ENCODE assay signal across 2 cellular contexts in the genomic region with DNA sequence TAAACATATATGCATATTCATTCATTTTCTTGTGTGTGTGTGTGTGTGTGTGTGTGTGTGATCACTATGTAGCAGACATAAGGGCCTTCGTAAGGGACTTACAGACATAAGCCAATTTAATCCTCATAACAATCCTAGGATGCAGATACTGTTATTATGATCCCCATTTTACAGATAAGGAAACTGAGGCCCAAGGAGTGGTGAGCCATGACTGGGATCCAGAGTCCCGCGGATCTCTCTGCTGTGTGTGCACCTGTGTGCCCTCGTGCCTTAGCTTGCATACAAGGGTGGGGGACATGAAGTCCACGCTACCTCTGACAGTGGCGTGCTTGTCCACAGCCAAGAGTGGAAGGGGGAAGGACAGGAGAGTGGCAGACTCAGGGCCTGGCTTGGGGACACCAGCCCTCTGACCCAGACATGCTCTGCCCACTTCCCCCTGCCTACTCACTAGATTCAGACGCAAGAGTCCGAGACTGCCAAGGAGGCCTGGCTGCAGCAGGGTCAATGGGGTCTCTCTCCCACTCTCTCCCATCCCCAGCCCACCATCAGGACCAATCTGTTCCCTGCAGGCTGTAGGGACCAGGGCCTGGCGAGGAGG.
A peak's percentile ranks its signal among the peaks of the same experiment; 100 is the strongest.
TF ChIP-seq lines count a peak whose summit lies in the region.

No MANE protein-coding gene starts in this region.

TF ChIP-seq in K562, 482 proteins besides CTCF, POLR2A, EP300 and RAD21:
- TF ChIP-seq DDX20 (tag; IDR thresholded peaks at IDR 0.05; ENCODE audit: low read depth) (no peak), MAZ (CRISPR knock-in tag; conservative IDR thresholded peaks at IDR 0.05 in 1 of 2, IDR thresholded peaks at IDR 0.05 in 1 of 2) (no peak), POU5F1 (IDR thresholded peaks at IDR 0.05; ENCODE audit: borderline replicate concordance, low read depth, low read length, partially characterized antibody) (no peak), TGIF2 (CRISPR knock-in tag; IDR thresholded peaks at IDR 0.05) (no peak), RBM25 (IDR thresholded peaks at IDR 0.05; ENCODE audit: low read depth, low read length, severe bottlenecking) (peak; percentile 74)
TF ChIP-seq in K562: peak in this region for 1.

TF ChIP-seq in H1, 55 proteins besides CTCF, POLR2A, EP300 and RAD21:
- no peak for TF ChIP-seq GABPA (IDR thresholded peaks at IDR 0.05; ENCODE audit: borderline replicate concordance, insufficient read depth, low read length)
- no peak for TF ChIP-seq NRF1 (IDR thresholded peaks at IDR 0.05; ENCODE audit: low read depth, low read length)
- TF ChIP-seq YY1 (IDR thresholded peaks at IDR 0.05; ENCODE audit: low read depth, low read length) = no peak
- TF ChIP-seq CEBPB (IDR thresholded peaks at IDR 0.05; ENCODE audit: low read depth, low read length) = no peak
- no peak for TF ChIP-seq FOSL1 (IDR thresholded peaks at IDR 0.05; ENCODE audit: insufficient read depth, low read depth, low read length)
- TF ChIP-seq SIX5 (IDR thresholded peaks at IDR 0.05; ENCODE audit: low read depth, low read length) = no peak
- TF ChIP-seq SP4 (IDR thresholded peaks at IDR 0.05; ENCODE audit: low read length) = no peak
